8 cellular contexts compared by ENCODE assay signal in genomic region chr3:152202976-152203626, GRCh38.
DNase-seq lines count a peak whose midpoint lies in the region; ATAC-seq lines count a peak whose summit lies in the region.

No MANE protein-coding gene starts in this region.

- peaks cover 18% of the 10 kb centered on the region for H3K4me1 ChIP-seq in mucosa of stomach (ENCODE audit: control insufficient read depth, insufficient read depth, low read length)

- POLR2A ChIA-PET in activated CD4-positive, alpha-beta memory T cell treated with anti-CD3 and anti-CD28 coated beads, Interleukin-2, amount 10 ng/mL, durations not matched to agents 7 days and 5 days (lab: Charles Lee) = interaction anchor here (0.8 to 10.6 kb wide), 13 partner anchors 10 to 99 kb away, joined by 3 to 232 read pairs (median 4); partner anchors contain the start of gene MBNL1

- H3K27me3 ChIP-seq in mucosa of stomach (ENCODE audit: control insufficient read depth, insufficient read depth, low read length) = no peaks in the 10 kb centered on the region

- H3K4me3 ChIP-seq in GM08714 (ENCODE audit: low read length) (peak overlapping the region; percentile 49), mucosa of stomach (ENCODE audit: low read length) (no peak overlapping the region)

- peak overlapping the region; percentile 86 for H3K27ac Mint-ChIP-seq in activated CD4-positive, alpha-beta memory T cell treated with anti-CD3 and anti-CD28 coated beads, Interleukin-2, amount 10 ng/mL, durations not matched to agents 7 days and 5 days

- peaks cover 6% of the 10 kb centered on the region for H3K36me3 Mint-ChIP-seq in activated CD4-positive, alpha-beta memory T cell treated with anti-CD3 and anti-CD28 coated beads, Interleukin-2, amount 10 ng/mL, durations not matched to agents 7 days and 5 days (ENCODE audit: low read depth)

- peak overlapping the region; percentile 74 for H3K4me3 Mint-ChIP-seq in activated CD4-positive, alpha-beta memory T cell treated with anti-CD3 and anti-CD28 coated beads, Interleukin-2, amount 10 ng/mL, durations not matched to agents 7 days and 5 days

- no peaks in the 10 kb centered on the region for H3K36me3 ChIP-seq in mucosa of stomach (ENCODE audit: control insufficient read depth, insufficient read depth, low read length)

- H3K9ac ChIP-seq in mucosa of stomach (ENCODE audit: low read length) = peak overlapping the region; percentile 33

- no peak for DNase-seq in activated CD4-positive, alpha-beta memory T cell treated with anti-CD3 and anti-CD28 coated beads, Interleukin-2, amount 10 ng/mL, durations not matched to agents 7 days and 5 days
- DNase-seq in NCI-H774 (lab: John Stamatoyannopoulos, UW) (no peak), COLO829 (ENCODE audit: low spot score) (no peak), LoVo (ENCODE audit: low spot score) (no peak)

- CTCF ChIA-PET in activated CD4-positive, alpha-beta memory T cell treated with anti-CD3 and anti-CD28 coated beads, Interleukin-2, amount 10 ng/mL, durations not matched to agents 7 days and 5 days (lab: Charles Lee) = interaction anchor here (1.1 to 3.3 kb wide), 6 partner anchors 10 to 96 kb away, joined by 3 to 15 read pairs (median 4); partner anchors contain the start of gene MBNL1

- no peaks in the 10 kb centered on the region for H3K9me3 Mint-ChIP-seq in activated CD4-positive, alpha-beta memory T cell treated with anti-CD3 and anti-CD28 coated beads, Interleukin-2, amount 10 ng/mL, durations not matched to agents 7 days and 5 days

- H3K27me3 Mint-ChIP-seq in activated CD4-positive, alpha-beta memory T cell treated with anti-CD3 and anti-CD28 coated beads, Interleukin-2, amount 10 ng/mL, durations not matched to agents 7 days and 5 days = no peaks in the 10 kb centered on the region

- H3K9me3 ChIP-seq in mucosa of stomach (ENCODE audit: control insufficient read depth, low read length) = no peaks in the 10 kb centered on the region

- ATAC-seq in HG02759 (IDR thresholded peaks at IDR 0.05; ENCODE audit: unreplicated experiment) (peak; percentile 42), HG03135 (IDR thresholded peaks at IDR 0.05; ENCODE audit: unreplicated experiment) (no peak)

- peaks cover 63% of the 10 kb centered on the region for H3K4me1 Mint-ChIP-seq in activated CD4-positive, alpha-beta memory T cell treated with anti-CD3 and anti-CD28 coated beads, Interleukin-2, amount 10 ng/mL, durations not matched to agents 7 days and 5 days
